19 cellular contexts compared by ENCODE assay signal in the genomic region with DNA sequence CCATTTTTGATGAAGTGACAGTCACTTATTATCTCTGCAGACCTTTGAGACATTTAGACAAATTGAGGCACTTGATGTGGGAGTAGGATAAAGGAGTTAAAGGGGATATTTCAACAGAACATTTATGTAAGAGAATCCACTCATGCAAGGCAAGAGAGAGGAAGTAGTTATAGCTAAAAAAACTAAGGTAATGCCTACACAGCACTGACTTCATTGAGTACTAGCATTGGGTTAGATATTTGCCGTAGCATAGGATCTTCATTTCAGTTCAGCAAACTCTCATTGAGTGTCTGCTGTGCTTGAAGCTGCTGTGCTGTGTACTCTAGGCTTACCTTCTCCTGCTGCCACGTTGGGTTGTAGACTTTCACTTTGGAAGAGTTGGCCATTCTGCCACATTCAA. TPM values are rescaled to one million over a fixed set of nuclear protein-coding genes. Genes with fewer than 3 reads are reported as not detected.
DNase-seq lines count a peak whose midpoint lies in the region; ATAC-seq and TF ChIP-seq lines count a peak whose summit lies in the region.
"Had no signal": no experiment of that assay in that cellular context is flagged by ENCODE, and none has a peak within 500 bp of the region (broad histone marks: within the 10 kb centered on the region; RNA-seq: fewer than 3 reads in every experiment).

No MANE protein-coding gene starts in this region.

- CTCF ChIA-PET in OCI-LY7 (lab: Charles Lee; ENCODE audit: unreplicated experiment): interaction anchor here (0.8 kb wide), 1 partner anchor 89 kb away, joined by 3 read pairs; no protein-coding TSS in a partner anchor

- TF ChIP-seq CTCF in DOHH2 (IDR thresholded peaks at IDR 0.05; ENCODE audit: low read depth, low read length, poor library complexity, severe bottlenecking) (no peak), OCI-LY7 (conservative IDR thresholded peaks at IDR 0.05; ENCODE audit: low read length) (no peak), spleen (IDR thresholded peaks at IDR 0.05 in 8 of 11, conservative IDR thresholded peaks at IDR 0.05 in 3 of 11) (no peak), GM20000 (IDR thresholded peaks at IDR 0.05; ENCODE audit: extremely low read depth, missing control alignments) (no peak)

- H3K4me3 ChIP-seq in DOHH2 (ENCODE audit: low read length) (peak overlapping the region; percentile 42), OCI-LY7 (ENCODE audit: low read depth, low read length, poor library complexity, severe bottlenecking) (no peak overlapping the region), spleen (peak overlapping the region in 1 of 8 donors; percentile 27)
- H3K4me3 ChIP-seq: GM23338 had no signal

- H3K4me1 ChIP-seq in DOHH2 (ENCODE audit: control insufficient read depth, low read length) (peaks cover 52% of the 10 kb centered on the region), OCI-LY7 (ENCODE audit: insufficient read depth, low read length, poor library complexity, severe bottlenecking) (peaks cover 29% of the 10 kb centered on the region), spleen (peaks cover 0 to 62% (median 34%) of the 10 kb centered on the region in 6 donors)

- H3K79me2 ChIP-seq in DOHH2 (ENCODE audit: control insufficient read depth, low read length) (no peaks in the 10 kb centered on the region), OCI-LY7 (ENCODE audit: insufficient read depth, low read depth, low read length) (no peaks in the 10 kb centered on the region)

- H3F3A ChIP-seq in DOHH2 (ENCODE audit: control insufficient read depth, insufficient read depth): peaks cover 20% of the 10 kb centered on the region

- peak overlapping the region; percentile 25 for H3K27ac ChIP-seq in DOHH2 (ENCODE audit: low read depth, low read length)
- no peak overlapping the region for H3K27ac ChIP-seq in OCI-LY7 (ENCODE audit: low read depth, low read length, poor library complexity, severe bottlenecking)
- peak overlapping the region in 7 of 8 donors; percentile 37 to 84 (median 66) for H3K27ac ChIP-seq in spleen

- DNase-seq in OCI-LY7 (ENCODE audit: low spot score) (no peak), spleen (no peak), SIG-M5 (lab: John Stamatoyannopoulos, UW) (no peak), mesenteric fat pad (ENCODE audit: low spot score) (no peak), retina (no peak), GM20000 (ENCODE audit: low spot score) (no peak)
- DNase-seq: ACHN; Calu3; CD4-positive, alpha-beta memory T cell; DMS53; NCI-H1436; NCI-H2081; NCI-H510A treated with DMSO at 0.1 percent for 48 hours; SK-N-SH; T-cell had no signal

- POLR2A ChIA-PET in OCI-LY7 (lab: Charles Lee): interaction anchor here (0.6 to 1.6 kb wide), 4 partner anchors 11 to 194 kb away, joined by 3 to 9 read pairs (median 4); partner anchors contain the start of gene ENTPD1

- H3K27me3 ChIP-seq in DOHH2 (ENCODE audit: control insufficient read depth, low read length) (no peaks in the 10 kb centered on the region), spleen (replicated peaks in 1 of 7) (no peaks in the 10 kb centered on the region)

- intact Hi-C loops in OCI-LY7 (cut with micrococcal nuclease; ENCODE audit: unreplicated experiment) (no loop called here), spleen (cut with DNase I; ENCODE audit: low total_unique reads) (no loop called here)

- H3K9me3 ChIP-seq in DOHH2 (ENCODE audit: control insufficient read depth, insufficient read depth, low read length) (no peaks in the 10 kb centered on the region), OCI-LY7 (ENCODE audit: low read length) (peaks cover 17% of the 10 kb centered on the region; the same call in 1 of the 2 replicates), spleen (peaks cover 0 to 3% (median 0%) of the 10 kb centered on the region in 8 donors)
- H3K9me3 ChIP-seq: SK-N-SH had no signal

- TF ChIP-seq POLR2A in GM18505 (IDR thresholded peaks at IDR 0.05; ENCODE audit: borderline replicate concordance, extremely low read depth, insufficient read depth, insufficient read length): peak; percentile 36
- no peak for TF ChIP-seq POLR2A in spleen (IDR thresholded peaks at IDR 0.05)

- 0 out of 2 replicates have a peak, but pooled peaks cover 4% of the 10 kb centered on the region for H3K36me3 ChIP-seq in DOHH2 (ENCODE audit: control insufficient read depth, low read length)
- no peaks in the 10 kb centered on the region for H3K36me3 ChIP-seq in OCI-LY7 (ENCODE audit: insufficient read depth, low read length)
- H3K36me3 ChIP-seq in spleen: no peaks in the 10 kb centered on the region

- 50 to 74% (median 56%) methylated on average over 2 of the region's 2 CpGs for WGBS in spleen, 5 donors

- no peak for ATAC-seq in GM18505 (IDR thresholded peaks at IDR 0.05; ENCODE audit: unreplicated experiment)
- ATAC-seq: GM23338, Panc1, T-cell had no signal

- H3K9me2 ChIP-seq in DOHH2 (replicated peaks; ENCODE audit: control insufficient read depth, low read length): no peaks in the 10 kb centered on the region
- H3K9me2 ChIP-seq in OCI-LY7 (ENCODE audit: insufficient read depth, low read length): no peaks in the 10 kb centered on the region
- H3K9me2 ChIP-seq: SK-N-SH had no signal

- H3K4me2 ChIP-seq in DOHH2 (ENCODE audit: low read length) (peak overlapping the region; percentile 50), OCI-LY7 (ENCODE audit: low read length) (0 out of 2 replicates have a peak overlapping the region, but pooled peaks have one; percentile 7)
- H3K4me2 ChIP-seq: GM23338, SK-N-SH had no signal

- no peaks in the 10 kb centered on the region for H4K20me1 ChIP-seq in DOHH2 (ENCODE audit: control insufficient read depth, insufficient read depth, low read depth, low read length)
- no peaks in the 10 kb centered on the region for H4K20me1 ChIP-seq in OCI-LY7 (ENCODE audit: insufficient read depth, low read length)

- no TSS peak for BruUV-seq in OCI-LY7 (replicated peaks; lab: Mats Ljungman, UMichigan)

- H2AFZ ChIP-seq in OCI-LY7 (ENCODE audit: low read length): peak overlapping the region; percentile 63; the same call in 1 of the 2 replicates
- H2AFZ ChIP-seq: GM23338 had no signal

RNA-seq across cellular contexts. Expression of gene ENTPD1, which starts 10.5 kb away (rescaled TPM):
- 1.7 and 5.1 TPM in 2 replicates for total RNA-seq in OCI-LY7 (2014; rRNA removed; shearing (Covaris generic))
- total RNA-seq in OCI-LY7 (2022) (3.7 and 6.7 TPM in 2 replicates), spleen (10 to 100 TPM; 52.6 to 92.9 (median 64.1) TPM), mesenteric fat pad (25.4 TPM)
- 10 to 100 TPM; 14.1 to 19.7 (median 14.6) TPM for polyA plus RNA-seq in spleen

RNA-seq across cellular contexts. Expression of gene TCTN3, which starts 51.8 kb away (rescaled TPM):
- total RNA-seq in OCI-LY7 (2014; rRNA removed; shearing (Covaris generic)): 9.6 and 10.4 TPM in 2 replicates
- 14.4 and 18.1 TPM in 2 replicates for total RNA-seq in OCI-LY7 (2022)
- 10 to 100 TPM; 21.4 to 25.7 (median 24.9) TPM for total RNA-seq in spleen
- polyA plus RNA-seq in spleen: 10 to 100 TPM; 10.9 to 14.5 (median 12.3) TPM
- total RNA-seq in mesenteric fat pad: 27.3 TPM
